ENCODE assay signal across 8 cellular contexts in the genomic region with DNA sequence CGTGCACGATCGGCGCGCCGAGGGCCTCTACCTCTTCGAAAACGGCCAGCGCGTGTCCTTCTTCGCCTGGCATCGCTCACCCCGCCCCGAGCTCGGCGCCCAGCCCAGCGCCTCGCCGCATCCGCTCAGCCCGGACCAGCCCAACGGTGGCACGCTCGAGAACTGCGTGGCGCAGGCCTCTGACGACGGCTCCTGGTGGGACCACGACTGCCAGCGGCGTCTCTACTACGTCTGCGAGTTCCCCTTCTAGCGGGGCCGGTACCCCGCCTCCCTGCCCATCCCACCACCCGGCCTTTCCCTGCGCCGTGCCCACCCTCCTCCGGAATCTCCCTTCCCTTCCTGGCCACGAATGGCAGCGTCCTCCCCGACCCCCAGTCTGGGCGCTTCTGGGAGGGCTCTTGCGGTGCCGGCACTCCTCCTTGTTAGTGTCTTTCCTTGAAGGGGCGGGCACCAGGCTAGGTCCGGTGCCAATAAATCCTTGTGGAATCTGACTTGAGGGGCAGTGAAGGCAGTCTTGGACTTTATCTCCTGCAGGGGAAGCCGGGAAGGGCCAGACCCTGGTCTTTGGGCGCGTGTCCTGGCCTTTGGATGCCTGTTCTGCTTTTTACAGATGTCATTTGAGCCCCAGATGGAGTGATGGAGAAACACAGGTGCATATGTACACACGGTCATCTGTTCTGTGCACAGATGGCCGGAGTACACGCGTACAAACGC. TPM values are rescaled to one million over a fixed set of nuclear protein-coding genes. Genes with fewer than 3 reads are reported as not detected.
DNase-seq lines count a peak whose midpoint lies in the region; ATAC-seq and TF ChIP-seq lines count a peak whose summit lies in the region.

No MANE protein-coding gene starts in this region.

- no peaks in the 10 kb centered on the region for H3K36me3 ChIP-seq in SJCRH30

- H3K27me3 ChIP-seq in SJCRH30 = no peaks in the 10 kb centered on the region

- in situ Hi-C loops in GM13976 (cut with MboI; ENCODE audit: low sequenced_read_pairs, unreplicated experiment) = no loop called here

- H3K36me3 Mint-ChIP-seq in activated T-cell treated with anti-CD3 and anti-CD28 coated beads, Interleukin-2, amount 50 U/mL, for 24 hours (ENCODE audit: low read depth) = peaks cover 7% of the 10 kb centered on the region
- H3K36me3 Mint-ChIP-seq in progenitor cell of endocrine pancreas (ENCODE audit: insufficient read depth) = no peaks in the 10 kb centered on the region

- H3K4me3 Mint-ChIP-seq in activated T-cell treated with anti-CD3 and anti-CD28 coated beads, Interleukin-2, amount 50 U/mL, for 24 hours = peak overlapping the region; percentile 83
- H3K4me3 Mint-ChIP-seq in progenitor cell of endocrine pancreas (ENCODE audit: low read depth) = peak overlapping the region; percentile 94

- H3K9me3 ChIP-seq in SJCRH30 (replicated peaks) = no peaks in the 10 kb centered on the region

- no peaks in the 10 kb centered on the region for H3K9me3 Mint-ChIP-seq in activated T-cell treated with anti-CD3 and anti-CD28 coated beads, Interleukin-2, amount 50 U/mL, for 24 hours
- H3K9me3 Mint-ChIP-seq in progenitor cell of endocrine pancreas (ENCODE audit: low read depth) = no peaks in the 10 kb centered on the region

- peaks cover 81% of the 10 kb centered on the region for H3K27me3 Mint-ChIP-seq in activated T-cell treated with anti-CD3 and anti-CD28 coated beads, Interleukin-2, amount 50 U/mL, for 24 hours
- H3K27me3 Mint-ChIP-seq in progenitor cell of endocrine pancreas = peaks cover 38% of the 10 kb centered on the region

- peak overlapping the region; percentile 89 for H3K27ac Mint-ChIP-seq in activated T-cell treated with anti-CD3 and anti-CD28 coated beads, Interleukin-2, amount 50 U/mL, for 24 hours
- H3K27ac Mint-ChIP-seq in progenitor cell of endocrine pancreas = peak overlapping the region; percentile 89

- no peak overlapping the region for H3K4me3 ChIP-seq in SJCRH30
- H3K4me3 ChIP-seq in fibroblast of mammary gland (ENCODE audit: control insufficient read depth, low read depth, low read length) = peak overlapping the region; percentile 60

- TF ChIP-seq CTCF in fibroblast of mammary gland (conservative IDR thresholded peaks at IDR 0.05; ENCODE audit: control insufficient read depth, insufficient read depth, low read depth, low read length) = no peak
- TF ChIP-seq CTCF in progenitor cell of endocrine pancreas (IDR thresholded peaks at IDR 0.05; ENCODE audit: unreplicated experiment) = no peak
- TF ChIP-seq CTCF in GM13976 (IDR thresholded peaks at IDR 0.05; ENCODE audit: borderline replicate concordance, control extremely low read depth, extremely low read depth, insufficient read depth, missing control alignments) = no peak

- peaks cover 13% of the 10 kb centered on the region for H3K4me1 ChIP-seq in SJCRH30

- H3K27ac ChIP-seq in SJCRH30 = peak overlapping the region; percentile 86

- no peak for ATAC-seq in left lobe of liver

- DNase-seq in activated T-cell treated with anti-CD3 and anti-CD28 coated beads, Interleukin-2, amount 50 U/mL, for 24 hours = no peak
- DNase-seq in activated T-cell treated with anti-CD3 and anti-CD28 coated beads for 4 hours = no peak
- DNase-seq in SJCRH30 = peak in 1 of 2 experiments; percentile 51
- no peak for DNase-seq in fibroblast of mammary gland (ENCODE audit: low read depth)
- no peak for DNase-seq in progenitor cell of endocrine pancreas (ENCODE audit: low spot score, unreplicated experiment)
- DNase-seq in GM13976 (ENCODE audit: low spot score) = no peak
- DNase-seq in left lobe of liver (ENCODE audit: low spot score) = no peak
- DNase-seq in stimulated activated CD4-positive, alpha-beta T cell treated with anti-CD3 and anti-CD28 coated beads, Interleukin-4, amount 100 ng/mL, for 24 hours = no peak

- peaks cover 37% of the 10 kb centered on the region for H3K4me1 Mint-ChIP-seq in activated T-cell treated with anti-CD3 and anti-CD28 coated beads, Interleukin-2, amount 50 U/mL, for 24 hours (ENCODE audit: low read depth)
- H3K4me1 Mint-ChIP-seq in progenitor cell of endocrine pancreas (ENCODE audit: low read depth) = peaks cover 2% of the 10 kb centered on the region

RNA-seq across cellular contexts. Expression of a gene that starts 2.2 kb away (rescaled TPM):
- total RNA-seq in SJCRH30 (2014; rRNA removed; shearing (Covaris generic)) = 2.0 and 3.0 TPM in 2 replicates
- 4.7 and 5.4 TPM in 2 replicates for total RNA-seq in progenitor cell of endocrine pancreas
- 2.8 TPM for total RNA-seq in left lobe of liver

RNA-seq across cellular contexts. Expression of a gene that starts 5.8 kb away (rescaled TPM):
- total RNA-seq in SJCRH30 (2014; rRNA removed; shearing (Covaris generic)) = not detected in 2 replicates
- total RNA-seq in progenitor cell of endocrine pancreas (0.20 and 0.36 TPM in 2 replicates), left lobe of liver (0.23 TPM)

RNA-seq across cellular contexts. Expression of a gene that starts 44.9 kb away (rescaled TPM):
- not detected in 2 replicates for total RNA-seq in SJCRH30 (2014; rRNA removed; shearing (Covaris generic))
- total RNA-seq in progenitor cell of endocrine pancreas (not detected in 2 replicates), left lobe of liver (not detected)
